1 cellular context compared by ENCODE assay signal in genomic region chr12:94329366-94329765, GRCh38.
TF ChIP-seq lines count a peak whose summit lies in the region.

No MANE protein-coding gene starts in this region.

TF ChIP-seq in SK-N-SH, 30 proteins besides CTCF, POLR2A, EP300 and RAD21 (continued from another document):
- TF ChIP-seq REST (IDR thresholded peaks at IDR 0.05; ENCODE audit: low read depth, low read length): no peak
- TF ChIP-seq RCOR1 (IDR thresholded peaks at IDR 0.05; ENCODE audit: low read length): no peak
- no peak for TF ChIP-seq GABPA (IDR thresholded peaks at IDR 0.05; ENCODE audit: low read depth)
- TF ChIP-seq TAF1 (IDR thresholded peaks at IDR 0.05; ENCODE audit: borderline replicate concordance, low read depth, low read length): no peak
- TF ChIP-seq POLR2AphosphoS5 (IDR thresholded peaks at IDR 0.05; ENCODE audit: low read depth, low read length): no peak
- no peak for TF ChIP-seq TEAD4 (IDR thresholded peaks at IDR 0.05; ENCODE audit: borderline replicate concordance, insufficient read depth)
- TF ChIP-seq IRF3 (IDR thresholded peaks at IDR 0.05; ENCODE audit: low read depth, low read length): no peak
- no peak for TF ChIP-seq ZBTB33 (IDR thresholded peaks at IDR 0.05; ENCODE audit: borderline replicate concordance, low read depth)
- TF ChIP-seq CHD2 (IDR thresholded peaks at IDR 0.05; ENCODE audit: low read length, partially characterized antibody): no peak
- TF ChIP-seq NFIC (IDR thresholded peaks at IDR 0.05; ENCODE audit: borderline replicate concordance): no peak
- TF ChIP-seq FOSL2 (IDR thresholded peaks at IDR 0.05; ENCODE audit: borderline replicate concordance, low read depth): no peak
- no peak for TF ChIP-seq ELF1 (IDR thresholded peaks at IDR 0.05)
- TF ChIP-seq MXI1 (IDR thresholded peaks at IDR 0.05; ENCODE audit: low read depth, low read length): no peak
- no peak for TF ChIP-seq RXRA (IDR thresholded peaks at IDR 0.05; ENCODE audit: borderline replicate concordance, low read depth)
TF ChIP-seq in SK-N-SH: peak in this region for 0.
